Comparison of ENCODE assay signal across 5 cellular contexts in genomic region chr2:110984654-110985053, GRCh38.
"Had no signal": no experiment of that assay in that cellular context is flagged by ENCODE, and none has a peak within 500 bp of the region (broad histone marks: within the 10 kb centered on the region; RNA-seq: fewer than 3 reads in every experiment).

No MANE protein-coding gene starts in this region.

- ATAC-seq: GM23338, K562 had no signal

- DNase-seq: H9, HCEC 1CT, IMR-90 had no signal

- H3K4me3 ChIP-seq: GM23338, K562 had no signal
